ENCODE assay signal across 27 cellular contexts in the genomic region with DNA sequence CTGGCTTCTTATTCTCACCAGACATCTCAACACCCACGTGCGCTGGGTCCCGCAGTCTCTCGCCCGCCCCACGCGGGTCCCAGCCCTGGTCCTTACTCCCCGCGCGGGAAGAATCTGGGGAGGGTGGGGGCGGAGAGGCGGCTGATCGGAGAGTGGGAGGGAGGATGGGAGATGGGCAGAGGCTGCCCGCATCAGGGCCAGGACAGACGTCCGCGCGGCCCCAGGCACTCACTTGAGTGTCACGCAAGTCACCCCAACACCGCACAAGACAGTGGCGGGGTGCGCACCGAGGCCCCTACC. TPM values are rescaled to one million over a fixed set of nuclear protein-coding genes. Genes with fewer than 3 reads are reported as not detected.
DNase-seq lines count a peak whose midpoint lies in the region; ATAC-seq and TF ChIP-seq lines count a peak whose summit lies in the region.
"Had no signal": no experiment of that assay in that cellular context is flagged by ENCODE, and none has a peak within 500 bp of the region (broad histone marks: within the 10 kb centered on the region; RNA-seq: fewer than 3 reads in every experiment).

No MANE protein-coding gene starts in this region.

- H3K4me3 Mint-ChIP-seq in glutamatergic neuron (ENCODE audit: unreplicated experiment): peak overlapping the region; percentile 34
- H3K4me3 Mint-ChIP-seq: B cell; CD8-positive, alpha-beta memory T cell had no signal

- no peak overlapping the region for H3K27ac Mint-ChIP-seq in glutamatergic neuron (ENCODE audit: unreplicated experiment)
- H3K27ac Mint-ChIP-seq: activated T-cell treated with anti-CD3 and anti-CD28 coated beads, Interleukin-2, amount 50 U/mL, for 72 hours; B cell; CD8-positive, alpha-beta memory T cell had no signal

- POLR2A ChIA-PET in RWPE1 (lab: Yijun Ruan, JAX; ENCODE audit: low non-redundant PET): no interaction called here

- TF ChIP-seq CTCF in RWPE1 (conservative IDR thresholded peaks at IDR 0.05; ENCODE audit: low read depth): no peak
- TF ChIP-seq CTCF in glutamatergic neuron (IDR thresholded peaks at IDR 0.05; ENCODE audit: partially characterized antibody, unreplicated experiment): no peak
- no peak for TF ChIP-seq CTCF in gastrocnemius medialis (IDR thresholded peaks at IDR 0.05 in 4 of 5, conservative IDR thresholded peaks at IDR 0.05 in 1 of 5)

- DNase-seq in H7 (no peak), RWPE1 (ENCODE audit: low spot score) (no peak), glutamatergic neuron (peak; percentile 22), skeletal muscle cell (ENCODE audit: low read depth) (no peak), head of caudate nucleus (no peak), gastrocnemius medialis (no peak)
- DNase-seq in activated CD4-positive, CD25-positive, alpha-beta regulatory T cell treated with anti-CD3 and anti-CD28 coated beads, Interleukin-2, amount 50 U/mL, for 72 hours: no peak
- DNase-seq: activated CD4-positive, alpha-beta T cell treated with anti-CD3 and anti-CD28 coated beads, Interleukin-2, amount 50 U/mL, for 1 hour; activated naive CD4-positive, alpha-beta T cell; CD8-positive, alpha-beta memory T cell; DMS153; heart left ventricle; left colon; NCI-H1048; NCI-H1694; NCI-H2171; PC-9; psoas muscle; SHP77 treated with DMSO at 0.1 percent for 48 hours; T-helper 9 cell had no signal

- peak overlapping the region; percentile 87 for H3K27ac ChIP-seq in RWPE1
- no peak overlapping the region for H3K27ac ChIP-seq in gastrocnemius medialis
- H3K27ac ChIP-seq: heart left ventricle, neutrophil, PC-9, psoas muscle, tibial nerve, VCaP had no signal

- no peaks in the 10 kb centered on the region for H3K9me3 ChIP-seq in gastrocnemius medialis
- H3K9me3 ChIP-seq: neutrophil, psoas muscle had no signal

- H3K36me3 ChIP-seq in H7 (replicated peaks; ENCODE audit: control insufficient read depth, insufficient read depth, low read length) (no peaks in the 10 kb centered on the region), gastrocnemius medialis (no peaks in the 10 kb centered on the region)
- H3K36me3 ChIP-seq: HAP-1, heart left ventricle, neutrophil, tibial nerve had no signal

- CTCF ChIA-PET in RWPE1 (lab: Yijun Ruan, JAX): interaction anchor here (0.7 to 1.8 kb wide), 3 partner anchors 12 to 640 kb away, joined by 4 read pairs; no protein-coding TSS in a partner anchor

- H3K27me3 ChIP-seq in H7 (ENCODE audit: control insufficient read depth, insufficient read depth, low read length) (peaks cover 88% of the 10 kb centered on the region), gastrocnemius medialis (peaks cover 32 to 72% (median 62%) of the 10 kb centered on the region in 3 donors)

- peaks cover 3% of the 10 kb centered on the region for H3K36me3 Mint-ChIP-seq in glutamatergic neuron (ENCODE audit: unreplicated experiment)
- H3K36me3 Mint-ChIP-seq: CD8-positive, alpha-beta memory T cell had no signal

- no peak for TF ChIP-seq POLR2A in gastrocnemius medialis (IDR thresholded peaks at IDR 0.05)

- H3K4me3 ChIP-seq in H7 (ENCODE audit: insufficient read depth, low read depth, low read length) (peak overlapping the region; percentile 2; the same call in 1 of the 2 replicates), skeletal muscle cell (ENCODE audit: low read depth, low read length) (peak overlapping the region; percentile 5), gastrocnemius medialis (no peak overlapping the region)
- H3K4me3 ChIP-seq: HAP-1, heart left ventricle, PC-9, psoas muscle, tibial nerve had no signal

- peaks cover 25% of the 10 kb centered on the region for H3K4me1 Mint-ChIP-seq in glutamatergic neuron (ENCODE audit: low read depth, unreplicated experiment)

- ATAC-seq in gastrocnemius medialis (no peak), HG02870 (IDR thresholded peaks at IDR 0.05; ENCODE audit: unreplicated experiment) (no peak)
- ATAC-seq: activated T-cell treated with anti-CD3 and anti-CD28 coated beads, Interleukin-2, amount 50 U/mL, for 72 hours; heart left ventricle; left colon; psoas muscle had no signal

- peaks cover 10% of the 10 kb centered on the region for H3K9me3 Mint-ChIP-seq in glutamatergic neuron (ENCODE audit: unreplicated experiment)
- H3K9me3 Mint-ChIP-seq: activated T-cell treated with anti-CD3 and anti-CD28 coated beads, Interleukin-2, amount 50 U/mL, for 72 hours had no signal

- H3K27me3 Mint-ChIP-seq in glutamatergic neuron (ENCODE audit: unreplicated experiment): peaks cover 39% of the 10 kb centered on the region

- in situ Hi-C loops in gastrocnemius medialis (cut with MboI; ENCODE audit: low sequenced_read_pairs in 4 of 4): no loop called here

- intact Hi-C loops in head of caudate nucleus (cut with DNase I) (no loop called here), gastrocnemius medialis (cut with DNase I; ENCODE audit: low total_unique reads) (no loop called here)

- H3K4me1 ChIP-seq in gastrocnemius medialis: peaks cover 0 to 1% of the 10 kb centered on the region in 2 donors
- H3K4me1 ChIP-seq: HAP-1 had no signal

RNA-seq across cellular contexts. Expression of a gene that starts 6.1 kb away (rescaled TPM):
- total RNA-seq in H7 (2014; rRNA removed; shearing (Covaris generic)): 0.07 and 0.11 TPM in 2 replicates
- total RNA-seq in glutamatergic neuron (ENCODE audit: unreplicated experiment) (4.8 TPM), gastrocnemius medialis (1 to 10 TPM in 3 of 4 donors, under 1 TPM in 1; 1.00 to 9.3 (median 4.1) TPM)
- total RNA-seq: B cell; CD8-positive, alpha-beta memory T cell; tibial nerve had no signal

Comparison
In these comparisons a context has a peak if more than half of its experiments do, and no peak if none do; other contexts are left out.
1. H3K4me3 ChIP-seq: peak in H7 (single experiment) and skeletal muscle cell (single experiment); none in gastrocnemius medialis (0 of 4).